Comparison of ENCODE assay signal across 8 cellular contexts in the genomic region with DNA sequence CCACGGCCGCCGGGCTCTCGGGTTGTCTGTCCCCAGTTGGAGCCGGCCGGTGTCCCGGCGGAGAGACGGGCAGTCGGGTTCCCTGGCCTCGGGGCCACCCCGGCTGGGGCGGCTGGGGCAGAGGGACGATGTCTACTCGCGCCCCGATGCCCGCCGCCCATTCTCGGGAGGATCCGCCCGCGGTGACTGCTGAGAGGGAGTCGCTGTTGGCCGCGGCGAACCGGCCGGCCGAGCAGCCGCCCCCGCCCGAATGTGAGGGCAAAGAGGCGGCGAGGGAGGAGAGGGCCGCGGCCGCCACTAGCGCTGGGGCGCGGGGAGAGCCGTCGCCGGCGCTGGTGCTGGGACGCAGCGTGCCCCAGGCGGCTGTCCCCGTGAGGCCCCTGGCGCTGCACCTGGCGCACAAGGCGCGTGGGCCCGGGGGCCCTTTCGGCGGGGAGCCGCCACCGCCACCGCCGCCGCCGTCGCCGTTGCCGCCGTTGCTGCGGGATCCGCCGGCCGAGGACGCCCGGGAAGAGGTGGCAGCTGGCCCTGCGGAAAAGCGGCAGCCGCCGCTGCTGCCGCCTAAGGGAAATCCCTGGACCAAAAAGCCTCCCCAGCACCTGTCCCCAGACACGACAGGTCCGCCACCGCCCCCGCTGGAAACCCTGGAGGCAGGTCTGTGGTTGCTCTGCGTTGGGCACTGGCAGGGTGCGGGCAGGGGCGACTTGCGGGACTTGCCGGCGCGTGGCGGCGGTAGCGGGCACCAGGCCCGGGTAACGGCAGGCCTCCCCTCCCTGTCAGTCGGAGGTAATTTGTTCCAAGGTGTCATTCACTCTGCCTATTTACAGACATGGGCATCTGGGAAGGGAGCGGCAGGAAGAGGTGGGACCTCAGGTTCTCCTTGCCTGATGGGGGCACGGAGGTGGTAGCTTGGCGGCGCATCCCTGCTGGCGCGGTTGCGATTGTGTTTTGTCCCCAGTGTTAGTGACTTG. TPM values are rescaled to one million over a fixed set of nuclear protein-coding genes. Genes with fewer than 3 reads are reported as not detected.
DNase-seq lines count a peak whose midpoint lies in the region; ATAC-seq and TF ChIP-seq lines count a peak whose summit lies in the region.

No MANE protein-coding gene starts in this region.

- peak overlapping the region; percentile 75 for H4K91ac ChIP-seq in mesenchymal stem cell (ENCODE audit: low read length)

- H3K27me3 ChIP-seq in BE2C (no peaks in the 10 kb centered on the region), mesenchymal stem cell (ENCODE audit: control insufficient read depth in 1 of 2, insufficient read depth in 1 of 2, low read length in 2 of 2) (no peaks in the 10 kb centered on the region)

- H2BK15ac ChIP-seq in mesenchymal stem cell (ENCODE audit: low read depth, poor library complexity, severe bottlenecking), result peak overlapping the region; percentile 93

- H3K36me3 ChIP-seq in BE2C (peaks cover 3% of the 10 kb centered on the region; the same call in 1 of the 2 replicates), mesenchymal stem cell (ENCODE audit: control insufficient read depth in 1 of 2, insufficient read depth in 2 of 2, low read depth in 1 of 2, low read length in 2 of 2) (no peaks in the 10 kb centered on the region)

- H3K79me1 ChIP-seq in mesenchymal stem cell (replicated peaks; ENCODE audit: low read length, poor library complexity, severe bottlenecking), result no peaks in the 10 kb centered on the region

- peak overlapping the region; percentile 89 for H2BK5ac ChIP-seq in mesenchymal stem cell (ENCODE audit: low read depth, low read length, poor library complexity, severe bottlenecking)

- H3K4me2 ChIP-seq in mesenchymal stem cell (ENCODE audit: low read length, poor library complexity, severe bottlenecking), result peak overlapping the region; percentile 97

- H3K27ac ChIP-seq in mesenchymal stem cell (ENCODE audit: low read length, poor library complexity, severe bottlenecking), result peak overlapping the region; percentile 64

- H2BK12ac ChIP-seq in mesenchymal stem cell (ENCODE audit: low read length in 2 of 2), result peak overlapping the region in 1 of 2 experiments; percentile 63

- peak overlapping the region; percentile 50 for H2BK120ac ChIP-seq in mesenchymal stem cell (ENCODE audit: low read depth, low read length)

- no peak overlapping the region for H2AK5ac ChIP-seq in mesenchymal stem cell (ENCODE audit: low read length, severe bottlenecking)

- peak overlapping the region; percentile 97 for H3K9ac ChIP-seq in mesenchymal stem cell (ENCODE audit: low read length)

- H4K8ac ChIP-seq in mesenchymal stem cell (ENCODE audit: low read length), result peak overlapping the region; percentile 41

- peak overlapping the region; percentile 86 for H2AFZ ChIP-seq in mesenchymal stem cell (ENCODE audit: low read depth, low read length)

- WGBS in mesenchymal stem cell, result under 1% methylated on average over 38 of the region's 101 CpGs

- TF ChIP-seq CTCF in BE2C (IDR thresholded peaks at IDR 0.05; ENCODE audit: low read depth, low read length), result peak; percentile 16; the same call in 1 of the 2 replicates

- no peaks in the 10 kb centered on the region for H3K9me3 ChIP-seq in BE2C
- no peaks in the 10 kb centered on the region for H3K9me3 ChIP-seq in mesenchymal stem cell (ENCODE audit: control insufficient read depth, low read length)

- H3K4ac ChIP-seq in mesenchymal stem cell (ENCODE audit: low read depth in 1 of 2, low read length in 2 of 2), result peak overlapping the region; percentile 64 to 79

- H3K23ac ChIP-seq in mesenchymal stem cell (ENCODE audit: low read length in 2 of 2), result peak overlapping the region; percentile 60 to 96

- H3K4me3 ChIP-seq in BE2C (ENCODE audit: low read depth, low read length), result peak overlapping the region; percentile 90
- peak overlapping the region; percentile 93 to 95 for H3K4me3 ChIP-seq in mesenchymal stem cell (ENCODE audit: insufficient read depth in 1 of 2, low read depth in 1 of 2, low read length in 2 of 2)

- ATAC-seq in GM19043 (IDR thresholded peaks at IDR 0.05; ENCODE audit: low read depth, unreplicated experiment), result peak; percentile 30
- peak; percentile 39 for ATAC-seq in HG03280 (IDR thresholded peaks at IDR 0.05; ENCODE audit: unreplicated experiment)

- H3K18ac ChIP-seq in mesenchymal stem cell (ENCODE audit: low read depth in 1 of 2, low read length in 2 of 2), result peak overlapping the region; percentile 75 to 100

- DNase-seq in BE2C (peak; percentile 65), NCI-H526 (lab: John Stamatoyannopoulos, UW) (peak; percentile 83 to 85), mesenchymal stem cell (peak; percentile 61)
- DNase-seq in activated CD8-positive, alpha-beta memory T cell treated with anti-CD3 and anti-CD28 coated beads for 1 hour (ENCODE audit: extremely low read depth in 1 of 2, low read depth in 1 of 2), result peak; percentile 9 to 37
- peak; percentile 38 for DNase-seq in effector CD8-positive, alpha-beta T cell (lab: John Stamatoyannopoulos, UW)
- DNase-seq in stimulated activated CD8-positive, alpha-beta memory T cell treated with anti-CD3 and anti-CD28 coated beads, Interleukin-12 subunit alpha, Interleukin-12 subunit beta, amount 100 ng/mL, for 1 hour (ENCODE audit: low read depth), result peak; percentile 40

- H3K4me1 ChIP-seq in BE2C (no peaks in the 10 kb centered on the region), mesenchymal stem cell (ENCODE audit: control insufficient read depth, insufficient read depth, low read depth, low read length) (peaks cover 2% of the 10 kb centered on the region)

- H3K14ac ChIP-seq in mesenchymal stem cell (ENCODE audit: low read length in 2 of 2), result peak overlapping the region in 1 of 2 experiments; percentile 95

RNA-seq across cellular contexts. Expression of gene LARP1B, which starts 0.7 kb away (rescaled TPM):
- 4.0 TPM for polyA plus RNA-seq in BE2C (2012; ENCODE audit: insufficient read depth, insufficient read length, low read depth)
- polyA plus RNA-seq in mesenchymal stem cell (2013, experiment 1 of 2), result 12.8 TPM
- 13.0 TPM for polyA plus RNA-seq in mesenchymal stem cell (2013, experiment 2 of 2)

Comparison
In these comparisons a context has a peak if more than half of its experiments do, and no peak if none do; other contexts are left out.
1. Peak in every context shown above with its lines: DNase-seq, ATAC-seq, H3K4me3 ChIP-seq and H3K27ac ChIP-seq.
2. DNase-seq: peak in every context shown above with its lines; median percentile 84 in NCI-H526; 65 in BE2C; 61 in mesenchymal stem cell; 40 in stimulated activated CD8-positive, alpha-beta memory T cell treated with anti-CD3 and anti-CD28 coated beads, Interleukin-12 subunit alpha, Interleukin-12 subunit beta, amount 100 ng/mL, for 1 hour; 38 in effector CD8-positive, alpha-beta T cell; 23 in activated CD8-positive, alpha-beta memory T cell treated with anti-CD3 and anti-CD28 coated beads for 1 hour.